ENCODE assay signal across 9 cellular contexts in genomic region chr2:219530048-219530963, GRCh38. TPM values are rescaled to one million over a fixed set of nuclear protein-coding genes. Genes with fewer than 3 reads are reported as not detected.
DNase-seq lines count a peak whose midpoint lies in the region; ATAC-seq and TF ChIP-seq lines count a peak whose summit lies in the region.
"Had no signal": no experiment of that assay in that cellular context is flagged by ENCODE, and none has a peak within 500 bp of the region (broad histone marks: within the 10 kb centered on the region; RNA-seq: fewer than 3 reads in every experiment).

No MANE protein-coding gene starts in this region.

- peak; percentile 98 for TF ChIP-seq CTCF in BE2C (IDR thresholded peaks at IDR 0.05; ENCODE audit: low read depth, low read length)

- H3K4me3 ChIP-seq in BE2C (ENCODE audit: low read depth, low read length): no peak overlapping the region

- ATAC-seq in GM19035 (IDR thresholded peaks at IDR 0.05; ENCODE audit: unreplicated experiment) (peak; percentile 84), HG03280 (IDR thresholded peaks at IDR 0.05; ENCODE audit: unreplicated experiment) (peak; percentile 78), left colon (peak; percentile 96)

- peaks cover 33% of the 10 kb centered on the region for H3K4me1 ChIP-seq in BE2C

- H3K27me3 ChIP-seq in BE2C: no peaks in the 10 kb centered on the region

- intact Hi-C loops in left colon (cut with DNase I, micrococcal nuclease): loop anchor here (2.0 to 10.0 kb wide), 2 partner anchors 126 to 128 kb away; no protein-coding TSS in a partner anchor

- DNase-seq in BE2C: peak; percentile 93
- peak; percentile 68 for DNase-seq in NCI-H510A (lab: John Stamatoyannopoulos, UW)
- peak; percentile 83 to 85 for DNase-seq in activated CD4-positive, alpha-beta T cell treated with anti-CD3 and anti-CD28 coated beads for 24 hours (ENCODE audit: low read depth in 2 of 2)
- DNase-seq in cerebellar nuclear complex (lab: John Stamatoyannopoulos, UW): peak; percentile 8 to 64
- peak; percentile 78 for DNase-seq in left colon
- peak; percentile 86 to 91 for DNase-seq in stimulated activated CD4-positive, alpha-beta T cell treated with anti-CD3 and anti-CD28 coated beads, Interleukin-2, amount 100 ng/mL, for 48 hours

- H3K9me3 ChIP-seq in BE2C: no peaks in the 10 kb centered on the region

- no peaks in the 10 kb centered on the region for H3K36me3 ChIP-seq in BE2C

RNA-seq across cellular contexts. Expression of gene CHPF, which starts 13.3 kb away (rescaled TPM):
- polyA plus RNA-seq in BE2C (2012; ENCODE audit: insufficient read depth, insufficient read length, low read depth): 304 TPM
- 10 to 100 TPM; 27.8 to 37.2 TPM for total RNA-seq in left colon

RNA-seq across cellular contexts. Expression of gene TMEM198, which starts 13.5 kb away (rescaled TPM):
- polyA plus RNA-seq in BE2C (2012; ENCODE audit: insufficient read depth, insufficient read length, low read depth): 110 TPM
- 1 to 10 TPM; 1.4 to 1.6 TPM for total RNA-seq in left colon

RNA-seq across cellular contexts. Expression of gene ASIC4, which starts 16.0 kb away (rescaled TPM):
- polyA plus RNA-seq in BE2C (2012; ENCODE audit: insufficient read depth, insufficient read length, low read depth): 116 TPM
- total RNA-seq in left colon: not detected

RNA-seq across cellular contexts. Expression of gene GMPPA, which starts 31.6 kb away (rescaled TPM):
- polyA plus RNA-seq in BE2C (2012; ENCODE audit: insufficient read depth, insufficient read length, low read depth): 93.8 TPM
- total RNA-seq in left colon: 10 to 100 TPM; 44.8 to 56.1 TPM

RNA-seq across cellular contexts. Expression of gene OBSL1, which starts 41.0 kb away (rescaled TPM):
- polyA plus RNA-seq in BE2C (2012; ENCODE audit: insufficient read depth, insufficient read length, low read depth): 340 TPM
- 10 to 100 TPM; 11.0 to 11.9 TPM for total RNA-seq in left colon
- total RNA-seq: T-helper 2 cell treated with Interferon-gamma antibody and Interleukin-4, amounts not matched to agents 100 ng/mL and 5 ng/mL, for 36 hours had no signal

Comparison
In these comparisons a context has a peak if more than half of its experiments do, and no peak if none do; other contexts are left out.
1. DNase-seq: peak in every context shown above with its lines; median percentile 93 in BE2C; 88 in stimulated activated CD4-positive, alpha-beta T cell treated with anti-CD3 and anti-CD28 coated beads, Interleukin-2, amount 100 ng/mL, for 48 hours; 84 in activated CD4-positive, alpha-beta T cell treated with anti-CD3 and anti-CD28 coated beads for 24 hours; 78 in left colon; 68 in NCI-H510A; 36 in cerebellar nuclear complex.